In genomic region chr11:60899021-60899936, GRCh38 we compare ENCODE assay signal across 8 cellular contexts. TPM values are rescaled to one million over a fixed set of nuclear protein-coding genes. Genes with fewer than 3 reads are reported as not detected.
DNase-seq lines count a peak whose midpoint lies in the region; ATAC-seq and TF ChIP-seq lines count a peak whose summit lies in the region.

No MANE protein-coding gene starts in this region.

- H3K4me3 Mint-ChIP-seq in CD14-positive monocyte (no peak overlapping the region), progenitor cell of endocrine pancreas (ENCODE audit: low read depth) (no peak overlapping the region)
- no peak overlapping the region for H3K4me3 Mint-ChIP-seq in activated T-helper 1 cell treated with anti-CD3 and anti-CD28 coated beads, Interleukin-12 subunit alpha, Interleukin-12 subunit beta, Interleukin-2, Interleukin-4 antibody, amounts not matched to agents 30 ng/mL and 10 ng/mL and 1 ng/mL, durations not matched to agents 14 hours and 24 hours and 36 hours

- DNase-seq in CD14-positive monocyte (ENCODE audit: low spot score): peak; percentile 68
- DNase-seq in GM12864 (ENCODE audit: low read depth): no peak
- peak; percentile 38 for DNase-seq in NCI-H1105 treated with DMSO at 0.1 percent for 48 hours (lab: John Stamatoyannopoulos, UW)
- no peak for DNase-seq in activated T-helper 1 cell treated with anti-CD3 and anti-CD28 coated beads, Interleukin-12 subunit alpha, Interleukin-12 subunit beta, Interleukin-2, Interleukin-4 antibody, amounts not matched to agents 30 ng/mL and 10 ng/mL and 1 ng/mL, durations not matched to agents 14 hours and 24 hours and 36 hours (ENCODE audit: low spot score)
- DNase-seq in Right ventricle myocardium superior: no peak
- DNase-seq in progenitor cell of endocrine pancreas (ENCODE audit: low spot score, unreplicated experiment): no peak
- DNase-seq in GM19238 (ENCODE audit: insufficient read length, low spot score): no peak

- intact Hi-C loops in CD14-positive monocyte (cut with micrococcal nuclease) (no loop called here), Right ventricle myocardium superior (cut with DNase I) (loop anchor here (5.0 kb wide), 1 partner anchor 67 kb away; no protein-coding TSS in a partner anchor)
- intact Hi-C loops in activated T-helper 1 cell treated with anti-CD3 and anti-CD28 coated beads, Interleukin-12 subunit alpha, Interleukin-12 subunit beta, Interleukin-2, Interleukin-4 antibody, amounts not matched to agents 30 ng/mL and 10 ng/mL and 1 ng/mL, durations not matched to agents 14 hours and 24 hours and 36 hours (cut with micrococcal nuclease): loop anchor here (1.0 kb wide), 2 partner anchors 57 to 68 kb away; partner anchors contain the start of gene CCDC86

- no peak overlapping the region for H3K4me3 ChIP-seq in GM12864 (ENCODE audit: low read depth, low read length)

- H3K4me1 Mint-ChIP-seq in CD14-positive monocyte (peaks cover 10% of the 10 kb centered on the region), progenitor cell of endocrine pancreas (ENCODE audit: low read depth) (peaks cover 2% of the 10 kb centered on the region)
- H3K4me1 Mint-ChIP-seq in activated T-helper 1 cell treated with anti-CD3 and anti-CD28 coated beads, Interleukin-12 subunit alpha, Interleukin-12 subunit beta, Interleukin-2, Interleukin-4 antibody, amounts not matched to agents 30 ng/mL and 10 ng/mL and 1 ng/mL, durations not matched to agents 14 hours and 24 hours and 36 hours (ENCODE audit: low read depth): peaks cover 10% of the 10 kb centered on the region

- TF ChIP-seq CTCF in CD14-positive monocyte (IDR thresholded peaks at IDR 0.05) (peak; percentile 99), GM12864 (IDR thresholded peaks at IDR 0.05; ENCODE audit: low read depth, low read length, missing control alignments) (peak; percentile 93), progenitor cell of endocrine pancreas (IDR thresholded peaks at IDR 0.05; ENCODE audit: unreplicated experiment) (peak; percentile 92)

- H3K36me3 Mint-ChIP-seq in CD14-positive monocyte (peaks cover 87 to 90% of the 10 kb centered on the region in 2 donors), progenitor cell of endocrine pancreas (ENCODE audit: insufficient read depth) (peaks cover 18% of the 10 kb centered on the region)
- H3K36me3 Mint-ChIP-seq in activated T-helper 1 cell treated with anti-CD3 and anti-CD28 coated beads, Interleukin-12 subunit alpha, Interleukin-12 subunit beta, Interleukin-2, Interleukin-4 antibody, amounts not matched to agents 30 ng/mL and 10 ng/mL and 1 ng/mL, durations not matched to agents 14 hours and 24 hours and 36 hours (ENCODE audit: low read depth): peaks cover 63% of the 10 kb centered on the region

- H3K27me3 Mint-ChIP-seq in CD14-positive monocyte (ENCODE audit: low read depth in 3 of 3): peaks cover 0 to under 1% (median 0%) of the 10 kb centered on the region in 3 donors
- no peaks in the 10 kb centered on the region for H3K27me3 Mint-ChIP-seq in activated T-helper 1 cell treated with anti-CD3 and anti-CD28 coated beads, Interleukin-12 subunit alpha, Interleukin-12 subunit beta, Interleukin-2, Interleukin-4 antibody, amounts not matched to agents 30 ng/mL and 10 ng/mL and 1 ng/mL, durations not matched to agents 14 hours and 24 hours and 36 hours (ENCODE audit: insufficient read depth)
- no peaks in the 10 kb centered on the region for H3K27me3 Mint-ChIP-seq in progenitor cell of endocrine pancreas

- H3K9me3 Mint-ChIP-seq in CD14-positive monocyte (no peaks in the 10 kb centered on the region), progenitor cell of endocrine pancreas (ENCODE audit: low read depth) (no peaks in the 10 kb centered on the region)
- no peaks in the 10 kb centered on the region for H3K9me3 Mint-ChIP-seq in activated T-helper 1 cell treated with anti-CD3 and anti-CD28 coated beads, Interleukin-12 subunit alpha, Interleukin-12 subunit beta, Interleukin-2, Interleukin-4 antibody, amounts not matched to agents 30 ng/mL and 10 ng/mL and 1 ng/mL, durations not matched to agents 14 hours and 24 hours and 36 hours

- ATAC-seq in Right ventricle myocardium superior (ENCODE audit: poor library complexity) (peak; percentile 69), HG02852 (IDR thresholded peaks at IDR 0.05; ENCODE audit: unreplicated experiment) (no peak)

- peak overlapping the region in 6 of 7 donors; percentile 45 to 88 (median 74) for H3K27ac Mint-ChIP-seq in CD14-positive monocyte
- H3K27ac Mint-ChIP-seq in activated T-helper 1 cell treated with anti-CD3 and anti-CD28 coated beads, Interleukin-12 subunit alpha, Interleukin-12 subunit beta, Interleukin-2, Interleukin-4 antibody, amounts not matched to agents 30 ng/mL and 10 ng/mL and 1 ng/mL, durations not matched to agents 14 hours and 24 hours and 36 hours: peak overlapping the region; percentile 12
- no peak overlapping the region for H3K27ac Mint-ChIP-seq in progenitor cell of endocrine pancreas

RNA-seq across cellular contexts. Expression of gene PRPF19, which starts 7.1 kb away (rescaled TPM):
- 10 to 100 TPM in 1 of 2 donors, 1 to 10 TPM in 1; 7.8 to 12.2 TPM for polyA plus RNA-seq in CD14-positive monocyte
- total RNA-seq in activated T-helper 1 cell treated with anti-CD3 and anti-CD28 coated beads, Interleukin-12 subunit alpha, Interleukin-12 subunit beta, Interleukin-2, Interleukin-4 antibody, amounts not matched to agents 30 ng/mL and 10 ng/mL and 1 ng/mL, durations not matched to agents 14 hours and 24 hours and 36 hours: 221 and 222 TPM in 2 replicates
- total RNA-seq in Right ventricle myocardium superior (34.0 TPM), progenitor cell of endocrine pancreas (102 and 111 TPM in 2 replicates)

RNA-seq across cellular contexts. Expression of gene TMEM109, which starts 14.7 kb away (rescaled TPM):
- 100 to 1,000 TPM; 110 to 112 TPM for polyA plus RNA-seq in CD14-positive monocyte
- total RNA-seq in activated T-helper 1 cell treated with anti-CD3 and anti-CD28 coated beads, Interleukin-12 subunit alpha, Interleukin-12 subunit beta, Interleukin-2, Interleukin-4 antibody, amounts not matched to agents 30 ng/mL and 10 ng/mL and 1 ng/mL, durations not matched to agents 14 hours and 24 hours and 36 hours: 138 and 143 TPM in 2 replicates
- total RNA-seq in Right ventricle myocardium superior: 82.2 TPM
- total RNA-seq in progenitor cell of endocrine pancreas: 45.7 and 48.7 TPM in 2 replicates

RNA-seq across cellular contexts. Expression of gene TMEM132A, which starts 25.0 kb away (rescaled TPM):
- polyA plus RNA-seq in CD14-positive monocyte: under 1 TPM; 0.21 to 0.31 TPM
- total RNA-seq in activated T-helper 1 cell treated with anti-CD3 and anti-CD28 coated beads, Interleukin-12 subunit alpha, Interleukin-12 subunit beta, Interleukin-2, Interleukin-4 antibody, amounts not matched to agents 30 ng/mL and 10 ng/mL and 1 ng/mL, durations not matched to agents 14 hours and 24 hours and 36 hours: 2.4 and 3.2 TPM in 2 replicates
- total RNA-seq in Right ventricle myocardium superior: 6.5 TPM
- total RNA-seq in progenitor cell of endocrine pancreas: 261 and 292 TPM in 2 replicates

RNA-seq across cellular contexts. Expression of gene ZP1, which starts 31.9 kb away (rescaled TPM):
- polyA plus RNA-seq in CD14-positive monocyte: under 1 TPM in 1 of 2 donors, not detected in 1; 0.40 TPM
- not detected in 2 replicates for total RNA-seq in activated T-helper 1 cell treated with anti-CD3 and anti-CD28 coated beads, Interleukin-12 subunit alpha, Interleukin-12 subunit beta, Interleukin-2, Interleukin-4 antibody, amounts not matched to agents 30 ng/mL and 10 ng/mL and 1 ng/mL, durations not matched to agents 14 hours and 24 hours and 36 hours
- not detected for total RNA-seq in Right ventricle myocardium superior
- total RNA-seq in progenitor cell of endocrine pancreas: not detected in 2 replicates

RNA-seq across cellular contexts. Expression of gene PTGDR2, which starts 43.5 kb away (rescaled TPM):
- under 1 TPM; 0.46 to 0.65 TPM for polyA plus RNA-seq in CD14-positive monocyte
- total RNA-seq in activated T-helper 1 cell treated with anti-CD3 and anti-CD28 coated beads, Interleukin-12 subunit alpha, Interleukin-12 subunit beta, Interleukin-2, Interleukin-4 antibody, amounts not matched to agents 30 ng/mL and 10 ng/mL and 1 ng/mL, durations not matched to agents 14 hours and 24 hours and 36 hours: 0.10 TPM in 2 replicates
- 3.0 TPM for total RNA-seq in Right ventricle myocardium superior
- 2.0 and 2.2 TPM in 2 replicates for total RNA-seq in progenitor cell of endocrine pancreas

Comparison
In these comparisons a context has a peak if more than half of its experiments do, and no peak if none do; other contexts are left out.
1. DNase-seq: peak in CD14-positive monocyte (single experiment) and NCI-H1105 treated with DMSO at 0.1 percent for 48 hours (single experiment); none in GM12864 (single experiment), activated T-helper 1 cell treated with anti-CD3 and anti-CD28 coated beads, Interleukin-12 subunit alpha, Interleukin-12 subunit beta, Interleukin-2, Interleukin-4 antibody, amounts not matched to agents 30 ng/mL and 10 ng/mL and 1 ng/mL, durations not matched to agents 14 hours and 24 hours and 36 hours (single experiment), Right ventricle myocardium superior (single experiment), progenitor cell of endocrine pancreas (single experiment) and GM19238 (single experiment).
2. RNA of gene TMEM132A, which starts 25.0 kb away (total RNA-seq): 261 to 292 TPM in progenitor cell of endocrine pancreas; 6.5 TPM in Right ventricle myocardium superior (single experiment) and 2.4 to 3.2 TPM in activated T-helper 1 cell treated with anti-CD3 and anti-CD28 coated beads, Interleukin-12 subunit alpha, Interleukin-12 subunit beta, Interleukin-2, Interleukin-4 antibody, amounts not matched to agents 30 ng/mL and 10 ng/mL and 1 ng/mL, durations not matched to agents 14 hours and 24 hours and 36 hours; every median in the first group is over 10 times any median in the second.
3. intact Hi-C loops: an anchor here in activated T-helper 1 cell treated with anti-CD3 and anti-CD28 coated beads, Interleukin-12 subunit alpha, Interleukin-12 subunit beta, Interleukin-2, Interleukin-4 antibody, amounts not matched to agents 30 ng/mL and 10 ng/mL and 1 ng/mL, durations not matched to agents 14 hours and 24 hours and 36 hours (1.0 kb wide) and Right ventricle myocardium superior (5.0 kb wide); none called in CD14-positive monocyte.
4. Peak in every context shown above with its lines, with median percentiles within 50 percentile points of each other: CTCF ChIP-seq.